1 cellular context compared by ENCODE assay signal in the genomic region with DNA sequence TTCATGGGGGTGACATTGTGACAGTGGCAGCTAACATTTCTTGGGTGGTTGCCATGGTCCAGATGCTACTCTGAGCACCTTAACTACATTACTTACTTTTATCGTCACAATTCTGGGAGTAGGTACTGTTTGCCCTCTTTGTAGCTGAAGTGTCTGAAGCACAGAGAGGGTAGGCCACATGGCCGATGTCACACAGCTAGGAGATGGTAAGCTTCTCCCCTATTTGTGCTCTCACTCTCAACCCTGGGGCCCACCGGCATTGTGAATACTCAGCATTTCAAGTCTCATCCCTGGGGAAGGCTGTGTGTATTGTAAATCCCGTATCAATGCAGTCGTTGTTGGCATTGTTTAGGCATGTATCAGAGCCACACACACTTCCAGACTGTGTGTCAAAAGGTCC.
TF ChIP-seq lines count a peak whose summit lies in the region.

No MANE protein-coding gene starts in this region.

TF ChIP-seq in HCT116, 20 proteins besides CTCF, POLR2A, EP300 and RAD21:
- no peak for TF ChIP-seq FOSL1 (IDR thresholded peaks at IDR 0.05; ENCODE audit: low read depth)
- no peak for TF ChIP-seq ATF3 (IDR thresholded peaks at IDR 0.05)
- no peak for TF ChIP-seq JUND (IDR thresholded peaks at IDR 0.05)
- TF ChIP-seq ZFX (IDR thresholded peaks at IDR 0.05): no peak
- no peak for TF ChIP-seq CEBPB (IDR thresholded peaks at IDR 0.05; ENCODE audit: low read depth)
- no peak for TF ChIP-seq EGR1 (IDR thresholded peaks at IDR 0.05; ENCODE audit: low read depth)
- no peak for TF ChIP-seq ZBTB33 (IDR thresholded peaks at IDR 0.05; ENCODE audit: extremely low read depth, insufficient replicate concordance, low read length)
- TF ChIP-seq YY1 (IDR thresholded peaks at IDR 0.05; ENCODE audit: extremely low read depth, insufficient replicate concordance, low read depth, low read length): no peak
- TF ChIP-seq REST (IDR thresholded peaks at IDR 0.05; ENCODE audit: low read depth): no peak
- TF ChIP-seq ELF1 (IDR thresholded peaks at IDR 0.05; ENCODE audit: borderline replicate concordance, low read depth): no peak
- no peak for TF ChIP-seq CBX3 (IDR thresholded peaks at IDR 0.05; ENCODE audit: low read depth)
- TF ChIP-seq EZH2phosphoT487 (IDR thresholded peaks at IDR 0.05; ENCODE audit: borderline replicate concordance): no peak
- TF ChIP-seq TCF7L2 (IDR thresholded peaks at IDR 0.05; ENCODE audit: borderline replicate concordance, extremely low read depth, insufficient read depth, insufficient read length): no peak
- no peak for TF ChIP-seq ZNF274 (IDR thresholded peaks at IDR 0.05; ENCODE audit: low read depth, low read length)
- TF ChIP-seq SIN3A (IDR thresholded peaks at IDR 0.05; ENCODE audit: low read depth): no peak
- TF ChIP-seq SRF (IDR thresholded peaks at IDR 0.05; ENCODE audit: low read depth): no peak
- TF ChIP-seq MAX (IDR thresholded peaks at IDR 0.05): no peak
- TF ChIP-seq SP1 (IDR thresholded peaks at IDR 0.05; ENCODE audit: low read depth): no peak
